Comparison of ENCODE assay signal across 2 cellular contexts in genomic region chr11:36492724-36493304, GRCh38.
A peak's percentile ranks its signal among the peaks of the same experiment; 100 is the strongest.
TF ChIP-seq lines count a peak whose summit lies in the region.

No MANE protein-coding gene starts in this region.

TF ChIP-seq in SK-N-SH, 30 proteins besides CTCF, POLR2A, EP300 and RAD21:
- TF ChIP-seq RXRA (IDR thresholded peaks at IDR 0.05; ENCODE audit: borderline replicate concordance, low read depth) = no peak
- TF ChIP-seq SMC3 (IDR thresholded peaks at IDR 0.05; ENCODE audit: low read depth, low read length) = peak; percentile 49

TF ChIP-seq in endothelial cell of umbilical vein, 7 proteins besides CTCF, POLR2A, EP300 and RAD21:
- TF ChIP-seq MYC (IDR thresholded peaks at IDR 0.05; ENCODE audit: low read depth, low read length) = no peak
- TF ChIP-seq FOS (IDR thresholded peaks at IDR 0.05; ENCODE audit: borderline replicate concordance, insufficient read depth, low read length) = no peak
- no peak for TF ChIP-seq POLR2AphosphoS5 (IDR thresholded peaks at IDR 0.05; ENCODE audit: insufficient read depth, low read depth, low read length)
- TF ChIP-seq JUN (IDR thresholded peaks at IDR 0.05; ENCODE audit: borderline replicate concordance, insufficient read depth, insufficient read length, low read depth) = no peak
- no peak for TF ChIP-seq EZH2 (IDR thresholded peaks at IDR 0.05; ENCODE audit: borderline replicate concordance, low read depth, low read length, severe bottlenecking)
